In genomic region chr17:36496018-36496789, GRCh38 we compare ENCODE assay signal across 14 cellular contexts. TPM values are rescaled to one million over a fixed set of nuclear protein-coding genes. Genes with fewer than 3 reads are reported as not detected.
DNase-seq lines count a peak whose midpoint lies in the region; ATAC-seq and TF ChIP-seq lines count a peak whose summit lies in the region.
"Had no signal": no experiment of that assay in that cellular context is flagged by ENCODE, and none has a peak within 500 bp of the region (broad histone marks: within the 10 kb centered on the region; RNA-seq: fewer than 3 reads in every experiment).

No MANE protein-coding gene starts in this region.

- H3K9me3 ChIP-seq in CD4-positive, CD25-positive, alpha-beta regulatory T cell (ENCODE audit: control insufficient read depth in 2 of 2, low read length in 2 of 2): no peaks in the 10 kb centered on the region

- ATAC-seq in CD4-positive, CD25-positive, alpha-beta regulatory T cell (ENCODE audit: low read depth in 2 of 2): no peak
- ATAC-seq in GM19455 (IDR thresholded peaks at IDR 0.05; ENCODE audit: unreplicated experiment) (no peak), GM19397 (IDR thresholded peaks at IDR 0.05; ENCODE audit: unreplicated experiment) (no peak)

- peaks cover 26% of the 10 kb centered on the region for H3K36me3 Mint-ChIP-seq in CD4-positive, CD25-positive, alpha-beta regulatory T cell
- H3K36me3 Mint-ChIP-seq in nephron (ENCODE audit: low read depth): peaks cover 58% of the 10 kb centered on the region

- DNase-seq in CD4-positive, CD25-positive, alpha-beta regulatory T cell: no peak
- DNase-seq in NCI-H82 (lab: John Stamatoyannopoulos, UW): peak; percentile 44
- DNase-seq in fibroblast of pulmonary artery (ENCODE audit: low read depth): peak; percentile 12
- no peak for DNase-seq in germinal center (ENCODE audit: low spot score)
- DNase-seq in NCI-H345 treated with DMSO at 0.1 percent for 48 hours (lab: John Stamatoyannopoulos, UW; ENCODE audit: unreplicated experiment): no peak
- DNase-seq: activated naive CD4-positive, alpha-beta T cell treated with anti-CD3 and anti-CD28 coated beads, Interleukin-2, amount 50 U/mL, for 16 hours; NCI-H146; NCI-H69; RPMI8226; stimulated activated CD4-positive, alpha-beta T cell treated with anti-CD3 and anti-CD28 coated beads, Interleukin-4, amount 100 ng/mL, for 24 hours; stimulated activated naive CD4-positive, alpha-beta T cell had no signal

- H3K4me1 ChIP-seq in CD4-positive, CD25-positive, alpha-beta regulatory T cell (ENCODE audit: control insufficient read depth, insufficient read depth, low read length, poor library complexity, severe bottlenecking): no peaks in the 10 kb centered on the region

- H3K27ac ChIP-seq in CD4-positive, CD25-positive, alpha-beta regulatory T cell (ENCODE audit: insufficient read depth, low read length, poor library complexity, severe bottlenecking): no peak overlapping the region

- peak overlapping the region in 2 of 3 donors; percentile 64 to 69 for H3K27ac Mint-ChIP-seq in CD4-positive, CD25-positive, alpha-beta regulatory T cell
- H3K27ac Mint-ChIP-seq in nephron: peak overlapping the region; percentile 20 to 75 (median 53)

- H3K4me1 Mint-ChIP-seq in CD4-positive, CD25-positive, alpha-beta regulatory T cell: peaks cover 0 to 16% (median 10%) of the 10 kb centered on the region in 4 donors
- peaks cover 21% of the 10 kb centered on the region for H3K4me1 Mint-ChIP-seq in nephron

- H3K36me3 ChIP-seq in CD4-positive, CD25-positive, alpha-beta regulatory T cell (ENCODE audit: control insufficient read depth, insufficient read depth, low read length): peaks cover 78% of the 10 kb centered on the region

- H3K4me3 ChIP-seq in CD4-positive, CD25-positive, alpha-beta regulatory T cell (ENCODE audit: low read depth, low read length): no peak overlapping the region
- H3K4me3 ChIP-seq in fibroblast of pulmonary artery (replicated peaks; ENCODE audit: low read depth, low read length): no peak overlapping the region

- no peaks in the 10 kb centered on the region for H3K9me3 Mint-ChIP-seq in CD4-positive, CD25-positive, alpha-beta regulatory T cell
- H3K9me3 Mint-ChIP-seq in nephron: no peaks in the 10 kb centered on the region

- no peak overlapping the region for H3K4me3 Mint-ChIP-seq in CD4-positive, CD25-positive, alpha-beta regulatory T cell
- H3K4me3 Mint-ChIP-seq in nephron: no peak overlapping the region

- no peaks in the 10 kb centered on the region for H3K27me3 Mint-ChIP-seq in CD4-positive, CD25-positive, alpha-beta regulatory T cell
- H3K27me3 Mint-ChIP-seq in nephron (ENCODE audit: low read depth): no peaks in the 10 kb centered on the region

- no peaks in the 10 kb centered on the region for H3K27me3 ChIP-seq in CD4-positive, CD25-positive, alpha-beta regulatory T cell (ENCODE audit: control insufficient read depth, insufficient read depth, low read length)

- TF ChIP-seq CTCF in fibroblast of pulmonary artery (IDR thresholded peaks at IDR 0.05; ENCODE audit: low read length, missing control alignments) (no peak), nephron (IDR thresholded peaks at IDR 0.05; ENCODE audit: unreplicated experiment in 3 of 3) (no peak)

RNA-seq across cellular contexts. Expression of gene ZNHIT3, which starts 9.7 kb away (rescaled TPM):
- 51.5 TPM for total RNA-seq in CD4-positive, CD25-positive, alpha-beta regulatory T cell
- polyA plus RNA-seq in CD4-positive, CD25-positive, alpha-beta regulatory T cell: 100 to 1,000 TPM; 110 to 137 (median 114) TPM

RNA-seq across cellular contexts. Expression of gene MYO19, which starts 38.5 kb away (rescaled TPM):
- total RNA-seq in CD4-positive, CD25-positive, alpha-beta regulatory T cell: 86.1 TPM
- 1 to 10 TPM; 4.8 to 8.1 (median 5.9) TPM for polyA plus RNA-seq in CD4-positive, CD25-positive, alpha-beta regulatory T cell

RNA-seq across cellular contexts. Expression of gene PIGW, which starts 38.6 kb away (rescaled TPM):
- total RNA-seq in CD4-positive, CD25-positive, alpha-beta regulatory T cell: 6.2 TPM
- polyA plus RNA-seq in CD4-positive, CD25-positive, alpha-beta regulatory T cell: 10 to 100 TPM in 1 of 4 donors, 1 to 10 TPM in 3; 4.6 to 10.6 (median 7.3) TPM

RNA-seq across cellular contexts. Expression of gene GGNBP2, which starts 48.5 kb away (rescaled TPM):
- 144 TPM for total RNA-seq in CD4-positive, CD25-positive, alpha-beta regulatory T cell
- 10 to 100 TPM; 45.9 to 60.0 (median 53.0) TPM for polyA plus RNA-seq in CD4-positive, CD25-positive, alpha-beta regulatory T cell

Comparison
In these comparisons a context has a peak if more than half of its experiments do, and no peak if none do; other contexts are left out.
1. DNase-seq: peak in NCI-H82 (single experiment) and fibroblast of pulmonary artery (single experiment); none in CD4-positive, CD25-positive, alpha-beta regulatory T cell (0 of 3), germinal center (single experiment) and NCI-H345 treated with DMSO at 0.1 percent for 48 hours (single experiment).